ENCODE assay signal across 8 cellular contexts in the genomic region with DNA sequence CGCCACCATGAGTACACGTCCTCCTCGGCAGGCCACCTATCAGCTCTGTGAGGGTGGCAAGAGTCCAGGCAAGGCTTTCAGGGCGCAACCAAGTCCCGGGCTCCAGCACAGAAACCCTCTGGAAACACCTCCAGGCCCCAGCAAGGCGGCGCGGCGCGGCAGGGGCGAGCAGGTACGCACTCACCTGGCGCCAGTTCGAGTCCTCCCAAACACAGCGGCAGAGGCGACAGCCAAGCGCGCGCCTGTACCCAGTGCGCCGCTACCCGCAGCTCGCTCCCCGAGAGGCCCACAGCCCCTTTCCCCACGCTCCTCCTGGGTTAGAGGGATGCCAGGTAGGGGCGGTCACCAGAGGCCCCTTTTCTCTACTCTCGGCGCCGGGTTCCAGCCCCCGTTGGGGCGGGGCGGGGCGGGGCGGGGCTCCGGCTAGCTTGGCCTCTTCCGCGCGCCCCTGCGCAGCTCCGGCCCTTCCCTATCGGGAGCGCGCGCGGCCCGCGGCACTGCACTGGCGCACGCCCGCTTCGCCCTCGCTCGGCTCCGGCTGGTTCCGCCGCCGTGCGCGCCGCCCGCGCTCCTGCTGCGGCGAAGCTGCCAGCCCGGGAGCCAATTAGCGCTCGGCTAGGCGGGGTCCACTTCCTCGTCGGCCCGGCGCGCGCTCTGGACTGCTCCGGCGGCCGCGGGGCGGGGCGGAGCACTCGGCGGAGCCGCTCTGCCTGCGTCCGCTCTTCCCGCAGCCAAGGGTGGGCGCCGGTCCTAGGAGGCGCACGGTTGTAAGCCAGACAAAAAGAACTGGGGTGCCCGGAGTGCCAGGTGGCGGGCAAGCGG. TPM values are rescaled to one million over a fixed set of nuclear protein-coding genes. Genes with fewer than 3 reads are reported as not detected.
DNase-seq lines count a peak whose midpoint lies in the region; ATAC-seq lines count a peak whose summit lies in the region.

A gene (minus strand): TSS at position 332 of the 822 bp plus-strand sequence. CDS start 5,040 bp downstream, outside the sequence.
A gene with protein sequence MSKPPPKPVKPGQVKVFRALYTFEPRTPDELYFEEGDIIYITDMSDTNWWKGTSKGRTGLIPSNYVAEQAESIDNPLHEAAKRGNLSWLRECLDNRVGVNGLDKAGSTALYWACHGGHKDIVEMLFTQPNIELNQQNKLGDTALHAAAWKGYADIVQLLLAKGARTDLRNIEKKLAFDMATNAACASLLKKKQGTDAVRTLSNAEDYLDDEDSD (plus strand): TSS at position 691 of the 822 bp plus-strand sequence. CDS start 179 bp downstream, outside the sequence.

- H3K4me3 Mint-ChIP-seq in IgD-negative memory B cell = peak within 1 kb of the TSS; percentile 84 to 98 (median 96)

- H3K9me3 ChIP-seq in mononuclear cell (ENCODE audit: low read depth, low read length) = no peaks in the 10 kb centered on the region

- H3K9me3 Mint-ChIP-seq in IgD-negative memory B cell = no peaks in the 10 kb centered on the region

- peaks cover 28 to 52% (median 42%) of the 10 kb centered on the region in 3 donors for H3K4me1 Mint-ChIP-seq in IgD-negative memory B cell

- peak; percentile 83 for ATAC-seq in GM21576 (IDR thresholded peaks at IDR 0.05; ENCODE audit: unreplicated experiment)

- peaks cover 2% of the 10 kb centered on the region for H3K36me3 Mint-ChIP-seq in IgD-negative memory B cell

- peak within 1 kb of the TSS; percentile 99 for H3K4me3 ChIP-seq in mononuclear cell (ENCODE audit: low read length)

- peaks cover 58% of the 10 kb centered on the region for H3K4me1 ChIP-seq in mononuclear cell (ENCODE audit: insufficient read depth, low read length)

- H3K27me3 Mint-ChIP-seq in IgD-negative memory B cell = no peaks in the 10 kb centered on the region

- H3K27me3 ChIP-seq in mononuclear cell (ENCODE audit: insufficient read depth, low read length) = no peaks in the 10 kb centered on the region

- H3K27ac Mint-ChIP-seq in IgD-negative memory B cell = peak within 1 kb of the TSS; percentile 91 to 96 (median 95)

- DNase-seq in DMS114 treated with DMSO at 0.1 percent for 48 hours (lab: John Stamatoyannopoulos, UW; ENCODE audit: unreplicated experiment) = peak; percentile 75
- DNase-seq in OCI-M1 (lab: John Stamatoyannopoulos, UW) = peak; percentile 97
- peak; percentile 91 for DNase-seq in activated T-cell treated with anti-CD3 and anti-CD28 coated beads for 24 hours (ENCODE audit: low read depth)
- DNase-seq in epidermal melanocyte (ENCODE audit: insufficient read length, low spot score) = peak; percentile 90
- peak; percentile 87 to 93 for DNase-seq in stimulated activated CD8-positive, alpha-beta memory T cell treated with anti-CD3 and anti-CD28 coated beads, Interleukin-2, amount 100 ng/mL, for 48 hours (ENCODE audit: low read depth in 2 of 2)

RNA-seq across cellular contexts. Expression of the first gene that starts in this region (rescaled TPM):
- polyA plus RNA-seq in IgD-negative memory B cell = 26.0 TPM
- total RNA-seq in mononuclear cell = 18.4 TPM

RNA-seq across cellular contexts. Expression of the second gene that starts in this region (rescaled TPM):
- polyA plus RNA-seq in IgD-negative memory B cell = 173 TPM
- 40.5 TPM for total RNA-seq in mononuclear cell

Comparison
In these comparisons a context has a peak if more than half of its experiments do, and no peak if none do; other contexts are left out.
1. Peak in every context shown above with its lines: DNase-seq, ATAC-seq and H3K4me3 ChIP-seq.